ENCODE assay signal across 3 cellular contexts in genomic region chr2:118505436-118505835, GRCh38.
TF ChIP-seq lines count a peak whose summit lies in the region.

No MANE protein-coding gene starts in this region.

TF ChIP-seq in A549, 52 proteins besides CTCF, POLR2A, EP300 and RAD21:
- TF ChIP-seq RARB (CRISPR knock-in tag; IDR thresholded peaks at IDR 0.05) (no peak), ESRRA (IDR thresholded peaks at IDR 0.05; ENCODE audit: borderline replicate concordance, low read length) (no peak), TP53 (CRISPR knock-in tag; IDR thresholded peaks at IDR 0.05) (no peak), PBX3 (IDR thresholded peaks at IDR 0.05) (no peak), MAFK (IDR thresholded peaks at IDR 0.05; ENCODE audit: partially characterized antibody) (peak; percentile 96), NPAS2 (CRISPR knock-in tag; IDR thresholded peaks at IDR 0.05; ENCODE audit: borderline replicate concordance) (no peak), ZNF302 (CRISPR knock-in tag; IDR thresholded peaks at IDR 0.05) (no peak)

TF ChIP-seq in IMR-90, 13 proteins besides CTCF, POLR2A, EP300 and RAD21:
- no peak for TF ChIP-seq BHLHE40 (IDR thresholded peaks at IDR 0.05; ENCODE audit: low read depth, low read length)
- TF ChIP-seq CHD1 (IDR thresholded peaks at IDR 0.05; ENCODE audit: low read depth, low read length) = no peak
- TF ChIP-seq MAFK (IDR thresholded peaks at IDR 0.05; ENCODE audit: low read depth, low read length) = peak; percentile 97

TF ChIP-seq in H1, 55 proteins besides CTCF, POLR2A, EP300 and RAD21:
- TF ChIP-seq MAFK (IDR thresholded peaks at IDR 0.05; ENCODE audit: low read depth, low read length) (peak; percentile 74; the same call in 1 of the 2 replicates), TCF12 (IDR thresholded peaks at IDR 0.05; ENCODE audit: low read depth, low read length) (no peak)
